23 cellular contexts compared by ENCODE assay signal in genomic region chr13:79987323-79987722, GRCh38.
A peak's percentile ranks its signal among the peaks of the same experiment; 100 is the strongest.
DNase-seq lines count a peak whose midpoint lies in the region; ATAC-seq and TF ChIP-seq lines count a peak whose summit lies in the region.
"Had no signal": no experiment of that assay in that cellular context is flagged by ENCODE, and none has a peak within 500 bp of the region (broad histone marks: within the 10 kb centered on the region; RNA-seq: fewer than 3 reads in every experiment).

No MANE protein-coding gene starts in this region.

- H3K27ac ChIP-seq in ACC112 (ENCODE audit: low read depth, low read length): peak overlapping the region; percentile 74
- H3K27ac ChIP-seq in colonic mucosa: peak overlapping the region; percentile 74
- peak overlapping the region; percentile 79 for H3K27ac ChIP-seq in hepatocyte
- no peak overlapping the region for H3K27ac ChIP-seq in MM.1S (ENCODE audit: low read length)
- H3K27ac ChIP-seq: gastrocnemius medialis, SJCRH30, WERI-Rb-1 had no signal

- no peaks in the 10 kb centered on the region for H3K27me3 ChIP-seq in ACC112 (ENCODE audit: insufficient read depth, low read length)
- no peaks in the 10 kb centered on the region for H3K27me3 ChIP-seq in colonic mucosa
- H3K27me3 ChIP-seq in hepatocyte: no peaks in the 10 kb centered on the region
- H3K27me3 ChIP-seq in MM.1S (replicated peaks; ENCODE audit: insufficient read depth, low read length): no peaks in the 10 kb centered on the region
- H3K27me3 ChIP-seq: BE2C, gastrocnemius medialis, SJCRH30, stomach had no signal

- H3K79me2 ChIP-seq in ACC112 (ENCODE audit: control insufficient read depth, insufficient read depth, low read length, unreplicated experiment): no peaks in the 10 kb centered on the region
- H3K79me2 ChIP-seq in hepatocyte: no peaks in the 10 kb centered on the region
- no peaks in the 10 kb centered on the region for H3K79me2 ChIP-seq in MM.1S (ENCODE audit: low read length)

- H3F3A ChIP-seq in MM.1S (ENCODE audit: insufficient read depth, low read length): no peaks in the 10 kb centered on the region

- peak; percentile 78 for DNase-seq in LoVo (ENCODE audit: low spot score)
- no peak for DNase-seq in colonic mucosa
- DNase-seq in hepatocyte (ENCODE audit: low spot score): no peak
- no peak for DNase-seq in NCI-H1105 (lab: John Stamatoyannopoulos, UW)
- no peak for DNase-seq in activated CD8-positive, alpha-beta memory T cell treated with anti-CD3 and anti-CD28 coated beads, Interleukin-2, amount 50 U/mL, for 4 hours
- no peak for DNase-seq in MM.1S
- DNase-seq: activated effector memory CD4-positive, alpha-beta T cell treated with Interleukin-2 at 50 U/mL for 16 hours; BE2C; DMS53; gastrocnemius medialis; islet precursor cell; NCI-H1092 treated with DMSO at 0.1 percent for 48 hours; NCI-H2029; NCI-H226; retina; SJCRH30; stomach; T-helper 2 cell; WERI-Rb-1 had no signal

- H3K36me3 ChIP-seq in ACC112 (ENCODE audit: insufficient read depth, low read length): no peaks in the 10 kb centered on the region
- no peaks in the 10 kb centered on the region for H3K36me3 ChIP-seq in colonic mucosa
- no peaks in the 10 kb centered on the region for H3K36me3 ChIP-seq in hepatocyte (replicated peaks; ENCODE audit: insufficient read depth, low read depth)
- H3K36me3 ChIP-seq in MM.1S (replicated peaks; ENCODE audit: insufficient read depth, low read length): no peaks in the 10 kb centered on the region
- H3K36me3 ChIP-seq: BE2C, gastrocnemius medialis, SJCRH30, stomach, WERI-Rb-1 had no signal

- no peaks in the 10 kb centered on the region for H3K9me3 ChIP-seq in colonic mucosa
- peaks cover under 1% of the 10 kb centered on the region for H3K9me3 ChIP-seq in hepatocyte (ENCODE audit: low read depth)
- H3K9me3 ChIP-seq in MM.1S (replicated peaks; ENCODE audit: insufficient read depth, low read length): no peaks in the 10 kb centered on the region
- H3K9me3 ChIP-seq: BE2C, gastrocnemius medialis, SJCRH30, stomach had no signal

- H4K20me1 ChIP-seq in hepatocyte (ENCODE audit: insufficient read depth, poor library complexity, severe bottlenecking) (no peaks in the 10 kb centered on the region), MM.1S (ENCODE audit: insufficient read depth, low read length) (no peaks in the 10 kb centered on the region)

- H3K4me2 ChIP-seq in hepatocyte (no peak overlapping the region), MM.1S (ENCODE audit: low read depth, low read length) (no peak overlapping the region)

- H3K4me3 ChIP-seq in ACC112 (ENCODE audit: low read depth, low read length) (no peak overlapping the region; the same call in 1 of the 2 replicates), colonic mucosa (no peak overlapping the region), hepatocyte (no peak overlapping the region), MM.1S (ENCODE audit: low read length) (no peak overlapping the region)
- H3K4me3 ChIP-seq: gastrocnemius medialis, GM12878, lung, SJCRH30, stomach had no signal

- H3K4me1 ChIP-seq in ACC112 (ENCODE audit: control insufficient read depth, insufficient read depth, low read length, unreplicated experiment): peaks cover 35% of the 10 kb centered on the region
- H3K4me1 ChIP-seq in colonic mucosa: no peaks in the 10 kb centered on the region
- peaks cover 16% of the 10 kb centered on the region for H3K4me1 ChIP-seq in hepatocyte (ENCODE audit: insufficient read depth)
- H3K4me1 ChIP-seq in MM.1S (ENCODE audit: low read length): no peaks in the 10 kb centered on the region
- H3K4me1 ChIP-seq: BE2C, gastrocnemius medialis, SJCRH30 had no signal

- H3K9ac ChIP-seq in colonic mucosa (ENCODE audit: low read depth in 2 of 2, low read length in 2 of 2) (no peak overlapping the region), MM.1S (ENCODE audit: low read length) (no peak overlapping the region)

- H3K9me2 ChIP-seq in hepatocyte (replicated peaks; ENCODE audit: insufficient read depth): no peaks in the 10 kb centered on the region
- no peaks in the 10 kb centered on the region for H3K9me2 ChIP-seq in MM.1S (replicated peaks; ENCODE audit: insufficient read depth, low read length)

- no peak for ATAC-seq in GM21717 (IDR thresholded peaks at IDR 0.05; ENCODE audit: unreplicated experiment)
- ATAC-seq: gastrocnemius medialis, GM12878 had no signal

- H2AFZ ChIP-seq in ACC112 (ENCODE audit: low read length, unreplicated experiment) (peak overlapping the region; percentile 16), hepatocyte (peak overlapping the region; percentile 21), MM.1S (ENCODE audit: low read length) (no peak overlapping the region)

- intact Hi-C loops in colonic mucosa (cut with DNase I): no loop called here

- no peak for TF ChIP-seq CTCF in colonic mucosa (IDR thresholded peaks at IDR 0.05)
- TF ChIP-seq CTCF in hepatocyte (IDR thresholded peaks at IDR 0.05; ENCODE audit: poor library complexity): no peak
- no peak for TF ChIP-seq CTCF in MM.1S (IDR thresholded peaks at IDR 0.05; ENCODE audit: low read length)
